17 cellular contexts compared by ENCODE assay signal in genomic region chr18:46069524-46069923, GRCh38. TPM values are rescaled to one million over a fixed set of nuclear protein-coding genes. Genes with fewer than 3 reads are reported as not detected.
A peak's percentile ranks its signal among the peaks of the same experiment; 100 is the strongest.
DNase-seq lines count a peak whose midpoint lies in the region; ATAC-seq and TF ChIP-seq lines count a peak whose summit lies in the region.
"Had no signal": no experiment of that assay in that cellular context is flagged by ENCODE, and none has a peak within 500 bp of the region (broad histone marks: within the 10 kb centered on the region; RNA-seq: fewer than 3 reads in every experiment).

No MANE protein-coding gene starts in this region.

- H3K79me2 ChIP-seq in hepatocyte = peaks cover 53% of the 10 kb centered on the region
- no peaks in the 10 kb centered on the region for H3K79me2 ChIP-seq in H9 (ENCODE audit: insufficient read depth, low read length)

- H3K27me3 ChIP-seq in hepatocyte (no peaks in the 10 kb centered on the region), H9 (ENCODE audit: insufficient read depth, low read length) (peaks cover 5% of the 10 kb centered on the region)
- H3K27me3 ChIP-seq: body of pancreas had no signal

- H3K4me2 ChIP-seq in hepatocyte (no peak overlapping the region), H9 (ENCODE audit: insufficient read depth, insufficient read length, low read length) (no peak overlapping the region)

- no peaks in the 10 kb centered on the region for H3K36me3 Mint-ChIP-seq in activated naive CD4-positive, alpha-beta T cell treated with anti-CD3 and anti-CD28 coated beads, Interleukin-2, amount 50 U/mL, for 24 hours
- H3K36me3 Mint-ChIP-seq in activated naive CD4-positive, alpha-beta T cell treated with anti-CD3 and anti-CD28 coated beads, Interleukin-2, amount 10 ng/mL, durations not matched to agents 7 days and 5 days = no peaks in the 10 kb centered on the region
- H3K36me3 Mint-ChIP-seq in T-helper 17 cell (ENCODE audit: low read depth) (no peaks in the 10 kb centered on the region), H9 (ENCODE audit: insufficient read depth in 1 of 3, low read depth in 3 of 3) (no peaks in the 10 kb centered on the region)

- no peak overlapping the region for H4K91ac ChIP-seq in H9 (ENCODE audit: insufficient read length, low read depth, low read length)

- peak overlapping the region; percentile 8 for H3K4me3 Mint-ChIP-seq in activated naive CD4-positive, alpha-beta T cell treated with anti-CD3 and anti-CD28 coated beads, Interleukin-2, amount 50 U/mL, for 24 hours
- H3K4me3 Mint-ChIP-seq in activated naive CD4-positive, alpha-beta T cell treated with anti-CD3 and anti-CD28 coated beads, Interleukin-2, amount 10 ng/mL, durations not matched to agents 7 days and 5 days = no peak overlapping the region
- H3K4me3 Mint-ChIP-seq in T-helper 17 cell = no peak overlapping the region
- H3K4me3 Mint-ChIP-seq in stimulated activated naive CD8-positive, alpha-beta T cell treated with anti-CD3 and anti-CD28 coated beads, Interleukin-15, amount 100 ng/mL, for 72 hours = peak overlapping the region; percentile 0 to 62
- no peak overlapping the region for H3K4me3 Mint-ChIP-seq in H9

- H3K56ac ChIP-seq in H9 (ENCODE audit: insufficient read length, low read depth, low read length) = no peak overlapping the region

- H2AK5ac ChIP-seq in H9 (ENCODE audit: insufficient read length, low read length) = no peak overlapping the region

- peaks cover 10% of the 10 kb centered on the region for H3K23me2 ChIP-seq in H9 (ENCODE audit: insufficient read length, low read depth, low read length, poor library complexity, severe bottlenecking)

- H3K4me3 ChIP-seq in hepatocyte = no peak overlapping the region
- H3K4me3 ChIP-seq: body of pancreas had no signal

- intact Hi-C loops in left ventricle myocardium superior (cut with micrococcal nuclease) = no loop called here

- 84% methylated on average over 4 of the region's 4 CpGs for WGBS in hepatocyte (ENCODE audit: low lambda C conversion rate, missing lambda C conversion rate)
- no CpG with 5 or more reads among the region's 4 CpGs for WGBS in H9 (ENCODE audit: extremely low coverage, insufficient read length, low lambda C conversion rate)

- H3K79me1 ChIP-seq in H9 (ENCODE audit: insufficient read depth, low read depth, low read length, poor library complexity, severe bottlenecking) = no peaks in the 10 kb centered on the region

- no peak overlapping the region for H4K5ac ChIP-seq in H9 (ENCODE audit: insufficient read length, low read depth, low read length)

- H3K36me3 ChIP-seq in hepatocyte (replicated peaks; ENCODE audit: insufficient read depth, low read depth) = no peaks in the 10 kb centered on the region

- TF ChIP-seq CTCF in hepatocyte (IDR thresholded peaks at IDR 0.05; ENCODE audit: poor library complexity) = no peak
- no peak for TF ChIP-seq CTCF in H9 (conservative IDR thresholded peaks at IDR 0.05)

- no peak overlapping the region for H4K8ac ChIP-seq in H9 (replicated peaks; ENCODE audit: insufficient read length, low read depth, low read length)

- no peaks in the 10 kb centered on the region for H3K9me2 ChIP-seq in hepatocyte (replicated peaks; ENCODE audit: insufficient read depth)

- no peak overlapping the region for H2BK120ac ChIP-seq in H9 (ENCODE audit: low read depth, low read length, poor library complexity, severe bottlenecking)

- H2BK12ac ChIP-seq in H9 (ENCODE audit: insufficient read length, low read depth, low read length) = no peak overlapping the region

- no peak overlapping the region for H3K9ac ChIP-seq in H9 (ENCODE audit: extremely low read depth, insufficient read length, low read length)

- peaks cover 47% of the 10 kb centered on the region for H3K4me1 Mint-ChIP-seq in activated naive CD4-positive, alpha-beta T cell treated with anti-CD3 and anti-CD28 coated beads, Interleukin-2, amount 50 U/mL, for 24 hours
- peaks cover 27% of the 10 kb centered on the region for H3K4me1 Mint-ChIP-seq in activated naive CD4-positive, alpha-beta T cell treated with anti-CD3 and anti-CD28 coated beads, Interleukin-2, amount 10 ng/mL, durations not matched to agents 7 days and 5 days
- peaks cover 24% of the 10 kb centered on the region for H3K4me1 Mint-ChIP-seq in T-helper 17 cell
- H3K4me1 Mint-ChIP-seq in stimulated activated naive CD8-positive, alpha-beta T cell treated with anti-CD3 and anti-CD28 coated beads, Interleukin-15, amount 100 ng/mL, for 72 hours = peaks cover 53% of the 10 kb centered on the region
- H3K4me1 Mint-ChIP-seq in H9 = peaks cover 8% of the 10 kb centered on the region in 2 experiments

- CTCF ChIA-PET in activated naive CD4-positive, alpha-beta T cell treated with anti-CD3 and anti-CD28 coated beads, Interleukin-2, amount 10 ng/mL, durations not matched to agents 7 days and 5 days (lab: Charles Lee) = interaction anchor here (0.7 to 0.9 kb wide), 2 partner anchors 33 to 382 kb away, joined by 3 read pairs; no protein-coding TSS in a partner anchor

- H3K27ac ChIP-seq in hepatocyte = peak overlapping the region; percentile 39
- H3K27ac ChIP-seq in H9 (ENCODE audit: insufficient read length, low read depth, low read length) = no peak overlapping the region
- H3K27ac ChIP-seq: body of pancreas had no signal

- no peaks in the 10 kb centered on the region for H3K9me3 Mint-ChIP-seq in activated naive CD4-positive, alpha-beta T cell treated with anti-CD3 and anti-CD28 coated beads, Interleukin-2, amount 50 U/mL, for 24 hours
- no peaks in the 10 kb centered on the region for H3K9me3 Mint-ChIP-seq in activated naive CD4-positive, alpha-beta T cell treated with anti-CD3 and anti-CD28 coated beads, Interleukin-2, amount 10 ng/mL, durations not matched to agents 7 days and 5 days
- H3K9me3 Mint-ChIP-seq in stimulated activated naive CD8-positive, alpha-beta T cell treated with anti-CD3 and anti-CD28 coated beads, Interleukin-15, amount 100 ng/mL, for 72 hours = no peaks in the 10 kb centered on the region
- H3K9me3 Mint-ChIP-seq in H9 = peaks cover 0 to 1% of the 10 kb centered on the region in 2 experiments; a peak in 1 of 5 replicates

- H3K4me1 ChIP-seq in hepatocyte (ENCODE audit: insufficient read depth) (peaks cover 8% of the 10 kb centered on the region), H9 (ENCODE audit: insufficient read depth, low read length) (no peaks in the 10 kb centered on the region)

- ATAC-seq in T-helper 17 cell = no peak
- ATAC-seq in stimulated activated naive CD8-positive, alpha-beta T cell treated with anti-CD3 and anti-CD28 coated beads, Interleukin-15, amount 100 ng/mL, for 72 hours = no peak
- no peak for ATAC-seq in left ventricle myocardium superior
- ATAC-seq: body of pancreas, Right ventricle myocardium inferior had no signal

- H3K9me3 ChIP-seq in T-helper 17 cell (ENCODE audit: control insufficient read depth, low read length, poor library complexity, severe bottlenecking) (no peaks in the 10 kb centered on the region), hepatocyte (ENCODE audit: low read depth) (no peaks in the 10 kb centered on the region), H9 (ENCODE audit: control insufficient read depth, low read depth, low read length) (no peaks in the 10 kb centered on the region)
- H3K9me3 ChIP-seq: body of pancreas had no signal

- H3K14ac ChIP-seq in H9 (ENCODE audit: insufficient read depth, low read length) = no peak overlapping the region

- H2AFZ ChIP-seq in hepatocyte (no peak overlapping the region), H9 (ENCODE audit: low read length) (no peak overlapping the region)

- H2BK15ac ChIP-seq in H9 (ENCODE audit: low read depth, low read length) = no peak overlapping the region

- H4K20me1 ChIP-seq in hepatocyte (ENCODE audit: insufficient read depth, poor library complexity, severe bottlenecking) (no peaks in the 10 kb centered on the region), H9 (ENCODE audit: control insufficient read depth, insufficient read depth, insufficient read length) (no peaks in the 10 kb centered on the region)

- no peak overlapping the region for H3K18ac ChIP-seq in H9 (ENCODE audit: insufficient read length, low read depth, low read length)

- H3K4ac ChIP-seq in H9 (ENCODE audit: low read depth, low read length) = no peak overlapping the region

- no peak overlapping the region for H2BK5ac ChIP-seq in H9 (ENCODE audit: insufficient read length, low read length)

- H3K23ac ChIP-seq in H9 (ENCODE audit: insufficient read length, low read depth, low read length) = no peak overlapping the region

- no peaks in the 10 kb centered on the region for H3K27me3 Mint-ChIP-seq in activated naive CD4-positive, alpha-beta T cell treated with anti-CD3 and anti-CD28 coated beads, Interleukin-2, amount 50 U/mL, for 24 hours
- peaks cover 12% of the 10 kb centered on the region for H3K27me3 Mint-ChIP-seq in activated naive CD4-positive, alpha-beta T cell treated with anti-CD3 and anti-CD28 coated beads, Interleukin-2, amount 10 ng/mL, durations not matched to agents 7 days and 5 days
- H3K27me3 Mint-ChIP-seq in T-helper 17 cell = no peaks in the 10 kb centered on the region
- H3K27me3 Mint-ChIP-seq in stimulated activated naive CD8-positive, alpha-beta T cell treated with anti-CD3 and anti-CD28 coated beads, Interleukin-15, amount 100 ng/mL, for 72 hours = no peaks in the 10 kb centered on the region
- H3K27me3 Mint-ChIP-seq in H9 (ENCODE audit: low read depth) = peaks cover 30% of the 10 kb centered on the region

- H3T11ph ChIP-seq in H9 (ENCODE audit: low read length) = no peak overlapping the region

- peak overlapping the region; percentile 48 for H3K27ac Mint-ChIP-seq in activated naive CD4-positive, alpha-beta T cell treated with anti-CD3 and anti-CD28 coated beads, Interleukin-2, amount 50 U/mL, for 24 hours
- H3K27ac Mint-ChIP-seq in activated naive CD4-positive, alpha-beta T cell treated with anti-CD3 and anti-CD28 coated beads, Interleukin-2, amount 10 ng/mL, durations not matched to agents 7 days and 5 days = no peak overlapping the region
- H3K27ac Mint-ChIP-seq in T-helper 17 cell (peak overlapping the region; percentile 77), H9 (no peak overlapping the region)
- peak overlapping the region in 1 of 2 donors; percentile 69 for H3K27ac Mint-ChIP-seq in stimulated activated naive CD8-positive, alpha-beta T cell treated with anti-CD3 and anti-CD28 coated beads, Interleukin-15, amount 100 ng/mL, for 72 hours

- DNase-seq in activated naive CD4-positive, alpha-beta T cell treated with anti-CD3 and anti-CD28 coated beads, Interleukin-2, amount 10 ng/mL, durations not matched to agents 7 days and 5 days = no peak
- no peak for DNase-seq in T-helper 17 cell
- no peak for DNase-seq in hepatocyte (ENCODE audit: low spot score)
- no peak for DNase-seq in stimulated activated naive CD8-positive, alpha-beta T cell treated with anti-CD3 and anti-CD28 coated beads, Interleukin-15, amount 100 ng/mL, for 72 hours
- DNase-seq in SHP77 (lab: John Stamatoyannopoulos, UW) = no peak
- no peak for DNase-seq in left ventricle myocardium superior
- no peak for DNase-seq in H9
- DNase-seq: activated CD4-positive, alpha-beta T cell treated with anti-CD3 and anti-CD28 coated beads for 4 hours; activated effector memory CD4-positive, alpha-beta T cell treated with anti-CD3 and anti-CD28 coated beads, Interleukin-2, amount 50 U/mL, for 16 hours; body of pancreas; DMS 273 treated with DMSO at 0.1 percent for 48 hours; NCI-H2081 treated with DMSO at 0.1 percent for 48 hours; NCI-H774; nucleus accumbens; T-helper 9 cell had no signal

- no peak overlapping the region for H2BK20ac ChIP-seq in H9 (ENCODE audit: low read depth, low read length, poor library complexity, severe bottlenecking)

RNA-seq across cellular contexts. Expression of gene PSTPIP2, which starts 2.5 kb away (rescaled TPM):
- total RNA-seq in T-helper 17 cell = 10 to 100 TPM; 13.1 to 15.8 TPM
- 21.2 and 24.5 TPM in 2 replicates for total RNA-seq in hepatocyte
- 10.0 and 11.9 TPM in 2 replicates for polyA plus RNA-seq in hepatocyte
- total RNA-seq in left ventricle myocardium superior = 2.7 TPM
- 3.3 and 3.6 TPM in 2 replicates for total RNA-seq in H9 (2021)

RNA-seq across cellular contexts. Expression of gene ATP5F1A, which starts 28.6 kb away (rescaled TPM):
- total RNA-seq in T-helper 17 cell (100 to 1,000 TPM; 171 to 200 TPM), hepatocyte (931 and 979 TPM in 2 replicates), left ventricle myocardium superior (1,799 TPM), H9 (2021) (625 and 626 TPM in 2 replicates)
- 533 and 609 TPM in 2 replicates for polyA plus RNA-seq in hepatocyte

RNA-seq across cellular contexts. Expression of gene HAUS1, which starts 34.7 kb away (rescaled TPM):
- 10 to 100 TPM; 14.9 to 15.8 TPM for total RNA-seq in T-helper 17 cell
- total RNA-seq in hepatocyte = 48.8 and 51.8 TPM in 2 replicates
- 31.8 and 36.5 TPM in 2 replicates for polyA plus RNA-seq in hepatocyte
- total RNA-seq in left ventricle myocardium superior = 7.0 TPM
- total RNA-seq in H9 (2021) = 81.8 and 87.0 TPM in 2 replicates

Comparison
In these comparisons a context has a peak if more than half of its experiments do, and no peak if none do; other contexts are left out.
1. H3K27ac Mint-ChIP-seq: peak in activated naive CD4-positive, alpha-beta T cell treated with anti-CD3 and anti-CD28 coated beads, Interleukin-2, amount 50 U/mL, for 24 hours (single experiment) and T-helper 17 cell (single experiment); none in activated naive CD4-positive, alpha-beta T cell treated with anti-CD3 and anti-CD28 coated beads, Interleukin-2, amount 10 ng/mL, durations not matched to agents 7 days and 5 days (single experiment) and H9 (0 of 3).
2. H3K4me3 Mint-ChIP-seq: peak in activated naive CD4-positive, alpha-beta T cell treated with anti-CD3 and anti-CD28 coated beads, Interleukin-2, amount 50 U/mL, for 24 hours (single experiment) and stimulated activated naive CD8-positive, alpha-beta T cell treated with anti-CD3 and anti-CD28 coated beads, Interleukin-15, amount 100 ng/mL, for 72 hours (2 of 2); none in activated naive CD4-positive, alpha-beta T cell treated with anti-CD3 and anti-CD28 coated beads, Interleukin-2, amount 10 ng/mL, durations not matched to agents 7 days and 5 days (single experiment), T-helper 17 cell (single experiment) and H9 (0 of 2).